1 cellular context compared by ENCODE assay signal in genomic region chr16:70152578-70153302, GRCh38.
TF ChIP-seq lines count a peak whose summit lies in the region.

No MANE protein-coding gene starts in this region.

TF ChIP-seq in HepG2, 621 proteins besides CTCF, POLR2A, EP300 and RAD21 (continued from another document and continues in another):
- TF ChIP-seq ZNF543 (CRISPR knock-in tag; IDR thresholded peaks at IDR 0.05) (0 out of 2 replicates have a peak, but pooled peaks have one; percentile 52), KLF15 (CRISPR knock-in tag; IDR thresholded peaks at IDR 0.05; ENCODE audit: borderline replicate concordance) (no peak), LCORL (IDR thresholded peaks at IDR 0.05) (no peak), LCORL (CRISPR knock-in tag; IDR thresholded peaks at IDR 0.05) (peak; percentile 82), FUBP1 (CRISPR knock-in tag; IDR thresholded peaks at IDR 0.05; ENCODE audit: borderline replicate concordance) (0 out of 2 replicates have a peak, but pooled peaks have one; percentile 51), ZNF432 (CRISPR knock-in tag; IDR thresholded peaks at IDR 0.05; ENCODE audit: borderline replicate concordance) (no peak), SRF (IDR thresholded peaks at IDR 0.05; ENCODE audit: low read depth, low read length) (no peak), XRCC5 (optimal IDR thresholded peaks at IDR 0.05; ENCODE audit: low read length) (no peak), ZHX1 (CRISPR knock-in tag; IDR thresholded peaks at IDR 0.05; ENCODE audit: low read depth) (no peak), HIVEP1 (CRISPR knock-in tag; IDR thresholded peaks at IDR 0.05) (peak; percentile 73), HOXA9 (CRISPR knock-in tag; IDR thresholded peaks at IDR 0.05; ENCODE audit: borderline replicate concordance) (0 out of 2 replicates have a peak, but pooled peaks have one; percentile 33), ATF4 (CRISPR knock-in tag; IDR thresholded peaks at IDR 0.05) (no peak; a peak in 1 of 4 replicates), YY1 (IDR thresholded peaks at IDR 0.05; ENCODE audit: insufficient read depth, insufficient replicate concordance, low read depth, low read length) (no peak), SMAD3 (CRISPR knock-in tag; IDR thresholded peaks at IDR 0.05) (peak; percentile 79), PRDM15 (CRISPR knock-in tag; IDR thresholded peaks at IDR 0.05) (no peak), ZNF326 (CRISPR knock-in tag; IDR thresholded peaks at IDR 0.05; ENCODE audit: borderline replicate concordance) (no peak), MED8 (CRISPR knock-in tag; IDR thresholded peaks at IDR 0.05; ENCODE audit: insufficient replicate concordance) (no peak), KDM4B (CRISPR knock-in tag; IDR thresholded peaks at IDR 0.05) (no peak), ZNF83 (CRISPR knock-in tag; IDR thresholded peaks at IDR 0.05; ENCODE audit: borderline replicate concordance) (no peak), NR3C1 (CRISPR knock-in tag; IDR thresholded peaks at IDR 0.05) (no peak), SOX6 (IDR thresholded peaks at IDR 0.05) (no peak), SOX6 (CRISPR knock-in tag; IDR thresholded peaks at IDR 0.05) (peak; percentile 87), MIER3 (CRISPR knock-in tag; IDR thresholded peaks at IDR 0.05; ENCODE audit: borderline replicate concordance) (peak; percentile 75; the same call in 1 of the 2 replicates), ZNF263 (CRISPR knock-in tag; IDR thresholded peaks at IDR 0.05) (no peak), ZFP37 (CRISPR knock-in tag; IDR thresholded peaks at IDR 0.05; ENCODE audit: borderline replicate concordance) (no peak), MBNL3 (CRISPR knock-in tag; conservative IDR thresholded peaks at IDR 0.05) (no peak), ZNF121 (CRISPR knock-in tag; IDR thresholded peaks at IDR 0.05) (peak; percentile 97), ZBTB1 (CRISPR knock-in tag; IDR thresholded peaks at IDR 0.05; ENCODE audit: borderline replicate concordance) (no peak), CENPBD1 (CRISPR knock-in tag; IDR thresholded peaks at IDR 0.05; ENCODE audit: borderline replicate concordance, low read depth) (no peak), ZNF232 (CRISPR knock-in tag; IDR thresholded peaks at IDR 0.05; ENCODE audit: borderline replicate concordance) (0 out of 2 replicates have a peak, but pooled peaks have one; percentile 12), ZNF704 (CRISPR knock-in tag; IDR thresholded peaks at IDR 0.05; ENCODE audit: borderline replicate concordance) (no peak; the same call in 1 of the 2 replicates), ZNF503 (CRISPR knock-in tag; IDR thresholded peaks at IDR 0.05) (no peak), NFIC (IDR thresholded peaks at IDR 0.05; ENCODE audit: low read length) (no peak), ESRRA (CRISPR knock-in tag; IDR thresholded peaks at IDR 0.05; ENCODE audit: low read depth) (no peak), ZGPAT (CRISPR knock-in tag; IDR thresholded peaks at IDR 0.05) (peak; percentile 87), ZNF160 (CRISPR knock-in tag; IDR thresholded peaks at IDR 0.05) (no peak), POGK (CRISPR knock-in tag; conservative IDR thresholded peaks at IDR 0.05) (no peak), NAIF1 (CRISPR knock-in tag; IDR thresholded peaks at IDR 0.05; ENCODE audit: borderline replicate concordance) (no peak), ERF (CRISPR knock-in tag; IDR thresholded peaks at IDR 0.05) (0 out of 2 replicates have a peak, but pooled peaks have one; percentile 28), KLF6 (CRISPR knock-in tag; IDR thresholded peaks at IDR 0.05) (0 out of 2 replicates have a peak, but pooled peaks have one; percentile 24), MXD3 (CRISPR knock-in tag; IDR thresholded peaks at IDR 0.05) (no peak), TBX2 (CRISPR knock-in tag; IDR thresholded peaks at IDR 0.05; ENCODE audit: borderline replicate concordance) (no peak), KDM3A (CRISPR knock-in tag; IDR thresholded peaks at IDR 0.05; ENCODE audit: low read depth) (peak; percentile 60; the same call in 1 of the 2 replicates), ZNF30 (CRISPR knock-in tag; IDR thresholded peaks at IDR 0.05) (no peak), ZNF7 (CRISPR knock-in tag; IDR thresholded peaks at IDR 0.05) (no peak), ZFYVE20 (CRISPR knock-in tag; IDR thresholded peaks at IDR 0.05; ENCODE audit: borderline replicate concordance, low read depth) (no peak), ZNF282 (IDR thresholded peaks at IDR 0.05; ENCODE audit: partially characterized antibody) (no peak), ZNF124 (CRISPR knock-in tag; IDR thresholded peaks at IDR 0.05) (no peak), FOXP1 (IDR thresholded peaks at IDR 0.05) (no peak), FOXP1 (CRISPR knock-in tag; IDR thresholded peaks at IDR 0.05) (peak; percentile 58; the same call in 1 of the 2 replicates), GPBP1L1 (CRISPR knock-in tag; IDR thresholded peaks at IDR 0.05) (no peak)
